Comparison of ENCODE assay signal across 16 cellular contexts in genomic region chr12:109302358-109302757, GRCh38. TPM values are rescaled to one million over a fixed set of nuclear protein-coding genes. Genes with fewer than 3 reads are reported as not detected.
DNase-seq lines count a peak whose midpoint lies in the region; ATAC-seq and TF ChIP-seq lines count a peak whose summit lies in the region.
"Had no signal": no experiment of that assay in that cellular context is flagged by ENCODE, and none has a peak within 500 bp of the region (broad histone marks: within the 10 kb centered on the region; RNA-seq: fewer than 3 reads in every experiment).

No MANE protein-coding gene starts in this region.

- CTCF ChIA-PET in Panc1 (lab: Charles Lee), result no interaction called here

- ATAC-seq in Panc1 (peak; percentile 44; the same call in 1 of the 2 replicates), GM19328 (IDR thresholded peaks at IDR 0.05; ENCODE audit: unreplicated experiment) (no peak)
- ATAC-seq: activated CD8-positive, alpha-beta memory T cell treated with anti-CD3 and anti-CD28 coated beads, Interleukin-2, amount 10 ng/mL, durations not matched to agents 7 days and 5 days; naive thymus-derived CD4-positive, alpha-beta T cell; right cardiac atrium had no signal

- no peaks in the 10 kb centered on the region for H3K4me1 ChIP-seq in Panc1 (ENCODE audit: control insufficient read depth, insufficient read depth, low read length)
- H3K4me1 ChIP-seq in effector memory CD4-positive, alpha-beta T cell (ENCODE audit: control insufficient read depth, insufficient read depth, low read length, poor library complexity, severe bottlenecking), result no peaks in the 10 kb centered on the region

- in situ Hi-C loops in Panc1 (cut with HindIII; ENCODE audit: low pct_unique_long_range_greater_than_20kb, low sequenced_read_pairs), result no loop called here

- peak; percentile 63 for DNase-seq in DMS53 (lab: John Stamatoyannopoulos, UW)
- no peak for DNase-seq in DMS53 treated with DMSO at 0.1 percent for 48 hours (lab: John Stamatoyannopoulos, UW; ENCODE audit: unreplicated experiment)
- DNase-seq in Panc1 (ENCODE audit: low read depth, low spot score), result no peak
- DNase-seq in kidney tubule cell (ENCODE audit: low spot score), result peak; percentile 11
- no peak for DNase-seq in effector memory CD4-positive, alpha-beta T cell
- no peak for DNase-seq in retina
- DNase-seq: activated CD8-positive, alpha-beta memory T cell treated with anti-CD3 and anti-CD28 coated beads, Interleukin-2, amount 10 ng/mL, durations not matched to agents 7 days and 5 days; DMS79 treated with DMSO at 0.1 percent for 48 hours; foreskin melanocyte; MV-4-11; naive thymus-derived CD4-positive, alpha-beta T cell; right cardiac atrium had no signal

- no peak overlapping the region for H3K27ac ChIP-seq in Panc1 (ENCODE audit: low read length)
- H3K27ac ChIP-seq in effector memory CD4-positive, alpha-beta T cell (ENCODE audit: insufficient read depth, low read length, poor library complexity, severe bottlenecking), result no peak overlapping the region
- H3K27ac ChIP-seq: coronary artery had no signal

- TF ChIP-seq CTCF in GM12874 (IDR thresholded peaks at IDR 0.05; ENCODE audit: insufficient read depth, low read depth, low read length) (0 out of 2 replicates have a peak, but pooled peaks have one; percentile 8), Panc1 (IDR thresholded peaks at IDR 0.05) (no peak)

- H3K36me3 ChIP-seq in Panc1 (ENCODE audit: control insufficient read depth, insufficient read depth, low read length), result no peaks in the 10 kb centered on the region
- H3K36me3 ChIP-seq in effector memory CD4-positive, alpha-beta T cell (ENCODE audit: control insufficient read depth, insufficient read depth, low read length), result no peaks in the 10 kb centered on the region

- intact Hi-C loops in Panc1 (cut with micrococcal nuclease; ENCODE audit: unreplicated experiment), result no loop called here

- H3K27me3 ChIP-seq in Panc1 (ENCODE audit: control insufficient read depth, insufficient read depth, low read length), result peaks cover 12% of the 10 kb centered on the region
- peaks cover 12% of the 10 kb centered on the region for H3K27me3 ChIP-seq in effector memory CD4-positive, alpha-beta T cell (replicated peaks; ENCODE audit: control insufficient read depth, insufficient read depth, low read length, poor library complexity, severe bottlenecking)

- POLR2A ChIA-PET in Panc1 (lab: Charles Lee), result no interaction called here

- no peaks in the 10 kb centered on the region for H3K9me3 ChIP-seq in Panc1 (ENCODE audit: control insufficient read depth, insufficient read depth, low read depth, low read length)
- H3K9me3 ChIP-seq in effector memory CD4-positive, alpha-beta T cell (ENCODE audit: control insufficient read depth, low read length), result no peaks in the 10 kb centered on the region

- no peak overlapping the region for H3K4me3 ChIP-seq in Panc1 (ENCODE audit: low read depth in 2 of 2, low read length in 2 of 2)
- no peak overlapping the region for H3K4me3 ChIP-seq in effector memory CD4-positive, alpha-beta T cell (ENCODE audit: insufficient read depth, low read depth, low read length, poor library complexity, severe bottlenecking)
- H3K4me3 ChIP-seq: coronary artery had no signal

- BruUV-seq in Panc1 (replicated peaks; lab: Mats Ljungman, UMichigan), result no TSS peak

RNA-seq across cellular contexts. Expression of gene FOXN4, which starts 6.7 kb away (rescaled TPM):
- 0.08 TPM for total RNA-seq in Panc1 (2021; ENCODE audit: unreplicated experiment)
- polyA plus RNA-seq in Panc1 (2012; ENCODE audit: insufficient read length), result not detected
- total RNA-seq: A172; activated CD8-positive, alpha-beta memory T cell treated with anti-CD3 and anti-CD28 coated beads, Interleukin-2, amount 10 ng/mL, durations not matched to agents 7 days and 5 days; naive thymus-derived CD4-positive, alpha-beta T cell; right cardiac atrium had no signal
- polyA plus RNA-seq: naive thymus-derived CD4-positive, alpha-beta T cell; right cardiac atrium had no signal

RNA-seq across cellular contexts. Expression of gene MYO1H, which starts 45.3 kb away (rescaled TPM):
- not detected for total RNA-seq in Panc1 (2021; ENCODE audit: unreplicated experiment)
- 0.18 TPM for polyA plus RNA-seq in Panc1 (2012; ENCODE audit: insufficient read length)
- total RNA-seq: A172; activated CD8-positive, alpha-beta memory T cell treated with anti-CD3 and anti-CD28 coated beads, Interleukin-2, amount 10 ng/mL, durations not matched to agents 7 days and 5 days had no signal
- polyA plus RNA-seq: naive thymus-derived CD4-positive, alpha-beta T cell had no signal

Comparison
In these comparisons a context has a peak if more than half of its experiments do, and no peak if none do; other contexts are left out.
1. DNase-seq: peak in DMS53 (single experiment) and kidney tubule cell (single experiment); none in DMS53 treated with DMSO at 0.1 percent for 48 hours (single experiment), Panc1 (single experiment), effector memory CD4-positive, alpha-beta T cell (0 of 3) and retina (single experiment).